2 cellular contexts compared by ENCODE assay signal in genomic region chr5:55702612-55703345, GRCh38.
A peak's percentile ranks its signal among the peaks of the same experiment; 100 is the strongest.
TF ChIP-seq lines count a peak whose summit lies in the region.

No MANE protein-coding gene starts in this region.

TF ChIP-seq in GM12878, 131 proteins besides CTCF, POLR2A, EP300 and RAD21 (continues in another document):
- TF ChIP-seq ZBTB40 (IDR thresholded peaks at IDR 0.05; ENCODE audit: borderline replicate concordance) (peak; percentile 49; the same call in 1 of the 2 replicates), ZNF274 (IDR thresholded peaks at IDR 0.05; ENCODE audit: insufficient read depth, insufficient read length) (no peak), ATF7 (IDR thresholded peaks at IDR 0.05; ENCODE audit: low read depth) (0 out of 2 replicates have a peak, but pooled peaks have one; percentile 23), MTA2 (IDR thresholded peaks at IDR 0.05; ENCODE audit: low read depth) (no peak), GATAD2B (conservative IDR thresholded peaks at IDR 0.05; ENCODE audit: low read depth) (no peak), YBX1 (IDR thresholded peaks at IDR 0.05) (no peak), SREBF2 (IDR thresholded peaks at IDR 0.05; ENCODE audit: low read length) (no peak), ZBTB33 (IDR thresholded peaks at IDR 0.05) (no peak), KDM1A (IDR thresholded peaks at IDR 0.05; ENCODE audit: borderline replicate concordance) (no peak), ZNF24 (IDR thresholded peaks at IDR 0.05) (0 out of 2 replicates have a peak, but pooled peaks have one; percentile 20), FOS (IDR thresholded peaks at IDR 0.05; ENCODE audit: borderline replicate concordance, extremely low read depth, insufficient read length) (no peak), SP1 (IDR thresholded peaks at IDR 0.05; ENCODE audit: low read depth, low read length) (no peak), SRF (IDR thresholded peaks at IDR 0.05; ENCODE audit: low read depth in 2 of 2, low read length in 2 of 2) (no peak), E2F4 (IDR thresholded peaks at IDR 0.05; ENCODE audit: low read depth, low read length) (no peak), SPI1 (IDR thresholded peaks at IDR 0.05; ENCODE audit: borderline replicate concordance, insufficient read depth, low read depth, low read length) (peak; percentile 86), ZNF592 (IDR thresholded peaks at IDR 0.05) (no peak), CHD2 (IDR thresholded peaks at IDR 0.05; ENCODE audit: borderline replicate concordance, low read depth, low read length) (no peak)

TF ChIP-seq in GM23338, 12 proteins besides CTCF, POLR2A, EP300 and RAD21:
- TF ChIP-seq POLR2AphosphoS5 (IDR thresholded peaks at IDR 0.05; ENCODE audit: low read depth) (no peak), ZNF462 (CRISPR knock-in tag; IDR thresholded peaks at IDR 0.05) (no peak), ZNF331 (CRISPR knock-in tag; IDR thresholded peaks at IDR 0.05; ENCODE audit: low read depth) (no peak), ETS1 (IDR thresholded peaks at IDR 0.05) (no peak), EZH2 (IDR thresholded peaks at IDR 0.05; ENCODE audit: low read depth, unreplicated experiment) (no peak), STAT1 (IDR thresholded peaks at IDR 0.05; ENCODE audit: unreplicated experiment) (no peak), JUNB (IDR thresholded peaks at IDR 0.05; ENCODE audit: unreplicated experiment) (no peak), CREB1 (CRISPR knock-in tag; IDR thresholded peaks at IDR 0.05; ENCODE audit: low read depth) (no peak), ZNF114 (CRISPR knock-in tag; IDR thresholded peaks at IDR 0.05) (no peak), REST (IDR thresholded peaks at IDR 0.05; ENCODE audit: unreplicated experiment) (no peak)
